In the genomic region with DNA sequence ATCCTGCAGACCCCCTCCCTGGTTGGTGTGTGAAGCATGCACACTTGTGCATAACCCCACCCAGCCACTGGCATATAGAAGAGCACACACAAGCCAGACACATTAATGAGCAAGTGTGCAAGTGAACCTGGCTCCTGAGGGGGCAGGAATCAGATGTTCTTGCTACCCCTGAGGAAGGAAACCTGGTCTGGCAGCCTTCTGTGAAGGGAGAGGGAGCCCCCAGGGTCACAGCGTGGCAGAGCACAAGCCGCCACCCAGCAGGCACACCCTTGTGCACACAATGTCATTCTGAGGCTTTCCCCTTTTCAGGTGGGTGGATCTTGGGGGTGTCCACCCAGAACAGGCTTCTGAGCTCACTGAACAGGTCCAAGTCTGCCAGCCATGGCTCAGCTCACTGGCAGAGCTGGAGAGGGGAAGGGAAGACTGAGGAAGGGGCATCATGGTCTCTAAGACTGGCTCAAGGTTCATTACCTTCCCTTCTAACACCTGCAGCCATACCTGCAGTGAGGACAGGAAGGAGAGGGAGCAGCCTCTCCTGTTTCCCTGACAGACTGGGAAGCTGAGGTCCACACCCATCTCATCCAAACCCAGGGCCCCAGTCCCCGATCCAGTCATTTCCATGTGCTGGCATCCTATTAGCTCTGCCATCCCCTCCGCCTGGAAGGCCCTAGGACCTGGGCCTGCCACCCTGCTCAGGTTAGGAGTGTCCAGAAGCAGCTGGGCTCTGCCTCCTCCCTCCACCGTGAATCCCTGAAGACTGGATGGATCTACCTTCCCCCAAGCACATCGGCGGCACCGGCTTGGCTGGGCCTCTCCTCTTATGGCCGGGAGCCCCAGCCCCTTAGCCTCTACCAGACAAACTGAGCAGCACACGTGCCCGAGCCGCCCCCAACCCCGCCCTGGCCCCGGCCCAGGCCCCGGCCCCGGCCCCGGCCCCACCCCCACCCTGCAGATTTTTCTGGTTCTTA, we compare ENCODE assay signal across 1 cellular context.
TF ChIP-seq lines count a peak whose summit lies in the region.

No MANE protein-coding gene starts in this region.

TF ChIP-seq in neural cell, 6 proteins besides CTCF, POLR2A, EP300 and RAD21 (continued from another document):
- TF ChIP-seq, protein P1, sequence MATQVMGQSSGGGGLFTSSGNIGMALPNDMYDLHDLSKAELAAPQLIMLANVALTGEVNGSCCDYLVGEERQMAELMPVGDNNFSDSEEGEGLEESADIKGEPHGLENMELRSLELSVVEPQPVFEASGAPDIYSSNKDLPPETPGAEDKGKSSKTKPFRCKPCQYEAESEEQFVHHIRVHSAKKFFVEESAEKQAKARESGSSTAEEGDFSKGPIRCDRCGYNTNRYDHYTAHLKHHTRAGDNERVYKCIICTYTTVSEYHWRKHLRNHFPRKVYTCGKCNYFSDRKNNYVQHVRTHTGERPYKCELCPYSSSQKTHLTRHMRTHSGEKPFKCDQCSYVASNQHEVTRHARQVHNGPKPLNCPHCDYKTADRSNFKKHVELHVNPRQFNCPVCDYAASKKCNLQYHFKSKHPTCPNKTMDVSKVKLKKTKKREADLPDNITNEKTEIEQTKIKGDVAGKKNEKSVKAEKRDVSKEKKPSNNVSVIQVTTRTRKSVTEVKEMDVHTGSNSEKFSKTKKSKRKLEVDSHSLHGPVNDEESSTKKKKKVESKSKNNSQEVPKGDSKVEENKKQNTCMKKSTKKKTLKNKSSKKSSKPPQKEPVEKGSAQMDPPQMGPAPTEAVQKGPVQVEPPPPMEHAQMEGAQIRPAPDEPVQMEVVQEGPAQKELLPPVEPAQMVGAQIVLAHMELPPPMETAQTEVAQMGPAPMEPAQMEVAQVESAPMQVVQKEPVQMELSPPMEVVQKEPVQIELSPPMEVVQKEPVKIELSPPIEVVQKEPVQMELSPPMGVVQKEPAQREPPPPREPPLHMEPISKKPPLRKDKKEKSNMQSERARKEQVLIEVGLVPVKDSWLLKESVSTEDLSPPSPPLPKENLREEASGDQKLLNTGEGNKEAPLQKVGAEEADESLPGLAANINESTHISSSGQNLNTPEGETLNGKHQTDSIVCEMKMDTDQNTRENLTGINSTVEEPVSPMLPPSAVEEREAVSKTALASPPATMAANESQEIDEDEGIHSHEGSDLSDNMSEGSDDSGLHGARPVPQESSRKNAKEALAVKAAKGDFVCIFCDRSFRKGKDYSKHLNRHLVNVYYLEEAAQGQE (IDR thresholded peaks at IDR 0.05; ENCODE audit: borderline replicate concordance): no peak
- TF ChIP-seq MXI1 (conservative IDR thresholded peaks at IDR 0.05; ENCODE audit: poor library complexity, severe bottlenecking): no peak
- no peak for TF ChIP-seq EZH2 (IDR thresholded peaks at IDR 0.05; ENCODE audit: borderline replicate concordance, insufficient read depth, low read length, poor library complexity, severe bottlenecking)
